In the genomic region with DNA sequence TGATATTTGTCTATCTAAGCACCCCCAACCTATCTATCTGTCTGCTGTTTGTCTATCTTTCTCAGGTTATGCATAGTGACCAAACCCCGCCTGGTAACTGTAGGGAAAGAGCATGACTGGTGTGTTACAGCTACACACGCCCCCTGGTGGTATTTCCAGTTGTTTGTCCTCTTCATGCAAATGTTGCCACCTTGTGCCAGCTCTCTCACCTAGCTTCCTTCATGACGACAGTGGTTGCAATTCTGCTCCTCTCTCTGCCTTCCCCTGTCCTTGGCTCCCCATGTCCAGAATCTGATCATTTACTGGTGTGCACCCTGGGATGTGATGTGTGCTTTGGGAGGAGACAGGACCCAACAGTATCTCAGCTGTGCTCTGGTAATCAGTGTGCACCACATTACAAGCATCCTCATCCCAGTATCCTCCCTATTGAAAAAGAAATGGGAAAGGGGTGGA, we compare ENCODE assay signal across 9 cellular contexts. TPM values are rescaled to one million over a fixed set of nuclear protein-coding genes. Genes with fewer than 3 reads are reported as not detected.
DNase-seq lines count a peak whose midpoint lies in the region; ATAC-seq and TF ChIP-seq lines count a peak whose summit lies in the region.
"Had no signal": no experiment of that assay in that cellular context is flagged by ENCODE, and none has a peak within 500 bp of the region (broad histone marks: within the 10 kb centered on the region; RNA-seq: fewer than 3 reads in every experiment).

No MANE protein-coding gene starts in this region.

- ATAC-seq in HG02885 (IDR thresholded peaks at IDR 0.05; ENCODE audit: poor library complexity, unreplicated experiment) (no peak), GM19397 (IDR thresholded peaks at IDR 0.05; ENCODE audit: unreplicated experiment) (no peak)

- TF ChIP-seq CTCF in HFFc6 (IDR thresholded peaks at IDR 0.05) (peak; percentile 86), progenitor cell of endocrine pancreas (IDR thresholded peaks at IDR 0.05; ENCODE audit: unreplicated experiment) (peak; percentile 64)

- H3K4me1 Mint-ChIP-seq in HFFc6 (ENCODE audit: low read depth) (peaks cover 38% of the 10 kb centered on the region), progenitor cell of endocrine pancreas (ENCODE audit: low read depth) (no peaks in the 10 kb centered on the region)

- no peak overlapping the region for H3K4me3 Mint-ChIP-seq in HFFc6
- no peak overlapping the region for H3K4me3 Mint-ChIP-seq in progenitor cell of endocrine pancreas (ENCODE audit: low read depth)
- H3K4me3 Mint-ChIP-seq: T-helper 1 cell treated with Interleukin-12 subunit alpha and Interleukin-12 subunit beta and Interleukin-4 antibody, amounts not matched to agents 30 μg/mL and 1 μg/mL, for 36 hours had no signal

- no peaks in the 10 kb centered on the region; the same call in 1 of the 2 replicates for H3K27me3 Mint-ChIP-seq in HFFc6 (ENCODE audit: insufficient read depth)
- H3K27me3 Mint-ChIP-seq in progenitor cell of endocrine pancreas = peaks cover 31% of the 10 kb centered on the region

- H3K9me3 Mint-ChIP-seq in HFFc6 (no peaks in the 10 kb centered on the region), progenitor cell of endocrine pancreas (ENCODE audit: low read depth) (peaks cover 3% of the 10 kb centered on the region)
- H3K9me3 Mint-ChIP-seq: T-helper 1 cell treated with Interleukin-12 subunit alpha and Interleukin-12 subunit beta and Interleukin-4 antibody, amounts not matched to agents 30 μg/mL and 1 μg/mL, for 36 hours had no signal

- H3K36me3 Mint-ChIP-seq in HFFc6 (ENCODE audit: low read depth) (no peaks in the 10 kb centered on the region), progenitor cell of endocrine pancreas (ENCODE audit: insufficient read depth) (no peaks in the 10 kb centered on the region)

- no peak overlapping the region for H3K27ac Mint-ChIP-seq in HFFc6
- no peak overlapping the region for H3K27ac Mint-ChIP-seq in progenitor cell of endocrine pancreas
- H3K27ac Mint-ChIP-seq: T-helper 1 cell treated with Interleukin-12 subunit alpha and Interleukin-12 subunit beta and Interleukin-4 antibody, amounts not matched to agents 30 μg/mL and 1 μg/mL, for 36 hours had no signal

- peak; percentile 65 for DNase-seq in COR-L47 (lab: John Stamatoyannopoulos, UW)
- DNase-seq in HFFc6 = peak; percentile 73
- DNase-seq in NOMO-1 treated with dmso at 0.1 percent for 144 hours (lab: John Stamatoyannopoulos, UW; ENCODE audit: unreplicated experiment) = peak; percentile 16
- DNase-seq in activated CD8-positive, alpha-beta memory T cell treated with anti-CD3 and anti-CD28 coated beads for 24 hours = peak; percentile 71
- peak; percentile 76 for DNase-seq in fibroblast of peridontal ligament (ENCODE audit: extremely low read depth)
- no peak for DNase-seq in progenitor cell of endocrine pancreas (ENCODE audit: low spot score, unreplicated experiment)

RNA-seq across cellular contexts. Expression of gene INKA2, which starts 8.1 kb away (rescaled TPM):
- 1 to 10 TPM; 1.7 to 3.5 (median 2.6) TPM for total RNA-seq in HFFc6 (2021; fragmentation: NEBNext Ultra II Directional; extraction: Animal tissue kit (Norgen Biotek cat#: 25700))
- 4.4 and 5.8 TPM in 2 replicates for total RNA-seq in progenitor cell of endocrine pancreas

RNA-seq across cellular contexts. Expression of gene DDX20, which starts 8.4 kb away (rescaled TPM):
- 10 to 100 TPM; 12.9 to 15.5 (median 13.9) TPM for total RNA-seq in HFFc6 (2021; fragmentation: NEBNext Ultra II Directional; extraction: Animal tissue kit (Norgen Biotek cat#: 25700))
- total RNA-seq in progenitor cell of endocrine pancreas = 18.4 and 18.6 TPM in 2 replicates
